ENCODE assay signal across 23 cellular contexts in the genomic region with DNA sequence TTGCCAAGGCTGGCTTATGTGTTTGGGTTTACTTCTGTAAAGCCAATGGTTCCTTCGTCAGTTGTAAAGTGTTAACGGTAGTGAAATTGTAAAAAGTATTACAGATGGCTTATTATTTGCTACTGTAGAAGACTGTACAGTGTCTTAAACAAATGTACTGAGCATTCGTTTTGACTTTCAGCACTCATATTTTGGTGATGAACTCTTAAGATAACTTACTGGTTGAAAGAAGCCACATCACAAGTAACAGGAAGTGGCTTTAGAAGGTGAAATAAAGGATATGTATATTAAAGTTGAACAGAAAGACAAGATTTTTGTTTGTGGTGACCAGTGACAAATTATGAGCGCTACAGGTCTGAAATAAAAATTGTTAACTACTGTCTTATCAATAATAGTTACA.
DNase-seq lines count a peak whose midpoint lies in the region; ATAC-seq, FAIRE-seq and TF ChIP-seq lines count a peak whose summit lies in the region.
"Had no signal": no experiment of that assay in that cellular context is flagged by ENCODE, and none has a peak within 500 bp of the region (broad histone marks: within the 10 kb centered on the region; RNA-seq: fewer than 3 reads in every experiment).

No MANE protein-coding gene starts in this region.

- no peaks in the 10 kb centered on the region for H3K27me3 ChIP-seq in Loucy (ENCODE audit: insufficient read depth, low read length, poor library complexity, severe bottlenecking)
- no peaks in the 10 kb centered on the region for H3K27me3 ChIP-seq in small intestine (ENCODE audit: control insufficient read depth in 2 of 2, insufficient read depth in 2 of 2, low read length in 2 of 2)
- no peaks in the 10 kb centered on the region for H3K27me3 ChIP-seq in mesenchymal stem cell (ENCODE audit: control insufficient read depth in 1 of 2, insufficient read depth in 1 of 2, low read length in 2 of 2)
- H3K27me3 ChIP-seq: esophagus muscularis mucosa, gastroesophageal sphincter had no signal

- H3K14ac ChIP-seq in mesenchymal stem cell (ENCODE audit: low read length in 2 of 2) = no peak overlapping the region

- no peak overlapping the region for H2BK15ac ChIP-seq in mesenchymal stem cell (ENCODE audit: low read depth, poor library complexity, severe bottlenecking)

- peaks cover 35% of the 10 kb centered on the region for H3K36me3 ChIP-seq in Loucy (ENCODE audit: insufficient read depth, low read length)
- H3K36me3 ChIP-seq in small intestine (ENCODE audit: control insufficient read depth in 2 of 2, insufficient read depth in 2 of 2, low read length in 2 of 2) = peaks cover 2 to 9% of the 10 kb centered on the region in 2 donors
- peaks cover 3 to 29% of the 10 kb centered on the region in 2 experiments for H3K36me3 ChIP-seq in mesenchymal stem cell (ENCODE audit: control insufficient read depth in 1 of 2, insufficient read depth in 2 of 2, low read depth in 1 of 2, low read length in 2 of 2)
- H3K36me3 ChIP-seq: prostate gland had no signal

- H2BK120ac ChIP-seq in mesenchymal stem cell (ENCODE audit: low read depth, low read length) = no peak overlapping the region

- H4K8ac ChIP-seq in mesenchymal stem cell (ENCODE audit: low read length) = no peak overlapping the region

- no peak for DNase-seq in activated T-cell treated with anti-CD3 and anti-CD28 coated beads, Interleukin-2, amount 50 U/mL, for 72 hours
- DNase-seq in activated T-cell treated with anti-CD3 and anti-CD28 coated beads for 4 hours (no peak), small intestine (peak; percentile 1), RKO (ENCODE audit: low spot score) (no peak), mesenchymal stem cell (no peak)
- DNase-seq in activated naive CD4-positive, alpha-beta T cell treated with anti-CD3 and anti-CD28 coated beads, Interleukin-2, amount 50 U/mL, for 72 hours (ENCODE audit: low spot score in 2 of 2) = no peak
- DNase-seq: caudate nucleus; DMS79 treated with DMSO at 0.1 percent for 48 hours; effector CD4-positive, alpha-beta T cell; NCI-H1436; NCI-H2171; NCI-H69; SIG-M5; stimulated activated CD4-positive, alpha-beta T cell treated with anti-CD3 and anti-CD28 coated beads, Interleukin-4, amount 100 ng/mL, for 1 hour; substantia nigra had no signal

- no peak overlapping the region for H3K4ac ChIP-seq in mesenchymal stem cell (ENCODE audit: low read depth in 1 of 2, low read length in 2 of 2)

- peaks cover 37% of the 10 kb centered on the region for H3K4me1 ChIP-seq in Loucy (ENCODE audit: insufficient read depth, low read length, poor library complexity, severe bottlenecking)
- H3K4me1 ChIP-seq in small intestine (ENCODE audit: control insufficient read depth in 2 of 2, insufficient read depth in 1 of 2, low read depth in 1 of 2, low read length in 1 of 2) = peaks cover 0 to 3% of the 10 kb centered on the region in 2 donors
- peaks cover 1% of the 10 kb centered on the region for H3K4me1 ChIP-seq in mesenchymal stem cell (ENCODE audit: control insufficient read depth, insufficient read depth, low read depth, low read length)
- H3K4me1 ChIP-seq: esophagus muscularis mucosa, prostate gland had no signal

- H3K79me2 ChIP-seq in Loucy (ENCODE audit: insufficient read depth, low read length) = peaks cover 46% of the 10 kb centered on the region

- peak overlapping the region; percentile 78 for H3K4me2 ChIP-seq in Loucy (ENCODE audit: low read depth, low read length, poor library complexity, severe bottlenecking)
- no peak overlapping the region for H3K4me2 ChIP-seq in mesenchymal stem cell (ENCODE audit: low read length, poor library complexity, severe bottlenecking)

- H3K4me1 Mint-ChIP-seq in activated T-cell treated with anti-CD3 and anti-CD28 coated beads, Interleukin-2, amount 50 U/mL, for 72 hours (ENCODE audit: low read depth) = peaks cover 30% of the 10 kb centered on the region

- H3K18ac ChIP-seq in mesenchymal stem cell (ENCODE audit: low read depth in 1 of 2, low read length in 2 of 2) = no peak overlapping the region

- peak; percentile 50 to 58 for ATAC-seq in activated T-cell treated with anti-CD3 and anti-CD28 coated beads, Interleukin-2, amount 50 U/mL, for 72 hours (replicated peaks in 1 of 2)
- peak; percentile 40 to 52 for ATAC-seq in activated naive CD4-positive, alpha-beta T cell treated with anti-CD3 and anti-CD28 coated beads, Interleukin-2, amount 50 U/mL, for 72 hours
- ATAC-seq in GM18517 (IDR thresholded peaks at IDR 0.05; ENCODE audit: unreplicated experiment) = no peak
- ATAC-seq: gastroesophageal sphincter had no signal

- H4K91ac ChIP-seq in mesenchymal stem cell (ENCODE audit: low read length) = no peak overlapping the region

- H4K20me1 ChIP-seq in Loucy (ENCODE audit: insufficient read depth, low read length, poor library complexity, severe bottlenecking) = peaks cover 58% of the 10 kb centered on the region

- H3K4me3 ChIP-seq in Loucy (ENCODE audit: low read length, poor library complexity, severe bottlenecking) (peak overlapping the region; percentile 54), small intestine (ENCODE audit: low read depth in 1 of 2, low read length in 2 of 2) (no peak overlapping the region), mesenchymal stem cell (ENCODE audit: insufficient read depth in 1 of 2, low read depth in 1 of 2, low read length in 2 of 2) (no peak overlapping the region)
- H3K4me3 ChIP-seq: esophagus muscularis mucosa, gastroesophageal sphincter, HAP-1, prostate gland, skin epidermis had no signal

- H2BK12ac ChIP-seq in mesenchymal stem cell (ENCODE audit: low read length in 2 of 2) = no peak overlapping the region

- no peaks in the 10 kb centered on the region for H3K9me3 ChIP-seq in Loucy (ENCODE audit: insufficient read depth, low read depth, low read length)
- no peaks in the 10 kb centered on the region for H3K9me3 ChIP-seq in small intestine (ENCODE audit: control insufficient read depth, low read depth)
- H3K9me3 ChIP-seq in mesenchymal stem cell (ENCODE audit: control insufficient read depth, low read length) = no peaks in the 10 kb centered on the region
- H3K9me3 ChIP-seq: gastroesophageal sphincter, HAP-1, prostate gland had no signal

- H3K9ac ChIP-seq in Loucy (ENCODE audit: low read depth, low read length, poor library complexity, severe bottlenecking) = peak overlapping the region; percentile 58
- no peak overlapping the region for H3K9ac ChIP-seq in mesenchymal stem cell (ENCODE audit: low read length)

- H2AFZ ChIP-seq in Loucy (ENCODE audit: low read length) (no peak overlapping the region), mesenchymal stem cell (ENCODE audit: low read depth, low read length) (no peak overlapping the region)

- WGBS in small intestine, 3 donors = 77 to 86% (median 78%) methylated on average over 4 of the region's 4 CpGs
- 100% methylated on average over 3 of the region's 4 CpGs for WGBS in mesenchymal stem cell

- peak overlapping the region; percentile 36 to 72 for H3K4me3 Mint-ChIP-seq in activated T-cell treated with anti-CD3 and anti-CD28 coated beads, Interleukin-2, amount 50 U/mL, for 72 hours
- H3K4me3 Mint-ChIP-seq: neural crest cell had no signal

- FAIRE-seq in small intestine (lab: Jason Lieb, UNC) = no peak

- peaks cover 13% of the 10 kb centered on the region for H3F3A ChIP-seq in Loucy (ENCODE audit: low read depth)

- peaks cover 12% of the 10 kb centered on the region for H3K79me1 ChIP-seq in mesenchymal stem cell (replicated peaks; ENCODE audit: low read length, poor library complexity, severe bottlenecking)

- H3K9me3 Mint-ChIP-seq in activated T-cell treated with anti-CD3 and anti-CD28 coated beads, Interleukin-2, amount 50 U/mL, for 72 hours = no peaks in the 10 kb centered on the region
- H3K9me3 Mint-ChIP-seq in activated naive CD4-positive, alpha-beta T cell treated with anti-CD3 and anti-CD28 coated beads, Interleukin-2, amount 50 U/mL, for 72 hours = peaks cover 0 to 2% of the 10 kb centered on the region in 2 donors

- H3K27me3 Mint-ChIP-seq in activated T-cell treated with anti-CD3 and anti-CD28 coated beads, Interleukin-2, amount 50 U/mL, for 72 hours (ENCODE audit: low read depth) = no peaks in the 10 kb centered on the region

- peaks cover 5 to 22% of the 10 kb centered on the region in 2 donors for H3K36me3 Mint-ChIP-seq in activated T-cell treated with anti-CD3 and anti-CD28 coated beads, Interleukin-2, amount 50 U/mL, for 72 hours (ENCODE audit: insufficient read depth in 2 of 2)
- H3K36me3 Mint-ChIP-seq in activated naive CD4-positive, alpha-beta T cell treated with anti-CD3 and anti-CD28 coated beads, Interleukin-2, amount 50 U/mL, for 72 hours = peaks cover 10 to 26% of the 10 kb centered on the region in 2 donors

- no peak overlapping the region for H2AK5ac ChIP-seq in mesenchymal stem cell (ENCODE audit: low read length, severe bottlenecking)

- peak overlapping the region; percentile 81 for H3K27ac Mint-ChIP-seq in activated T-cell treated with anti-CD3 and anti-CD28 coated beads, Interleukin-2, amount 50 U/mL, for 72 hours
- H3K27ac Mint-ChIP-seq in activated naive CD4-positive, alpha-beta T cell treated with anti-CD3 and anti-CD28 coated beads, Interleukin-2, amount 50 U/mL, for 72 hours = peak overlapping the region; percentile 44 to 66

- H3K27ac ChIP-seq in small intestine (ENCODE audit: low read depth in 1 of 2, low read length in 1 of 2) = no peak overlapping the region
- no peak overlapping the region for H3K27ac ChIP-seq in mesenchymal stem cell (ENCODE audit: low read length, poor library complexity, severe bottlenecking)
- H3K27ac ChIP-seq: esophagus muscularis mucosa, gastroesophageal sphincter, prostate gland, skin epidermis had no signal

- no peak overlapping the region for H3K23ac ChIP-seq in mesenchymal stem cell (ENCODE audit: low read length in 2 of 2)

- no peak overlapping the region for H2BK5ac ChIP-seq in mesenchymal stem cell (ENCODE audit: low read depth, low read length, poor library complexity, severe bottlenecking)

- TF ChIP-seq CTCF in Loucy (conservative IDR thresholded peaks at IDR 0.05; ENCODE audit: low read length) = no peak

- H3K9me2 ChIP-seq in Loucy (replicated peaks; ENCODE audit: low read depth, low read length) = no peaks in the 10 kb centered on the region
